ENCODE assay signal across 27 cellular contexts in the genomic region with DNA sequence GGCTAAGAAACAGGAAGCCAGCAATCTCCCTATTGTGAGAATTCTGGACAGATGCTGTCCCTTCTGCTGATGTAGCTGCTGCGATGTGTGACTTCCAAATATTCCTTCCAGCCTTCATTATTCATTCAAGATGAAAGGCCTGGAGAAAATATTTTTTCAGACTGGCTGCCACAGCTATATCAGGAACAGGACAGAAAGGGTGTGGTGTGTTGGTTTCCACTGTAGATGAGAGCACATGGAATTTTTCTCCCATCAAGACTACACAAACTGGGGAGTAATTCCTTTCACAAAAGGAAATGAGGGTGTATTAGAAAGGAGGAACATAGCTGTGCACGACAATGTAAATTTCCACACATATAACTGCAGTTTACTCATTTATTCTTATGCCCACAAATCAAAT.
"Had no signal": no experiment of that assay in that cellular context is flagged by ENCODE, and none has a peak within 500 bp of the region (broad histone marks: within the 10 kb centered on the region; RNA-seq: fewer than 3 reads in every experiment).

No MANE protein-coding gene starts in this region.

- DNase-seq: hippocampal formation; kidney glomerular epithelial cell; left cardiac atrium; lower lobe of right lung; mammary epithelial cell; mesenchymal stem cell; naive B cell; natural killer cell; nephron progenitor cell; nucleus accumbens; pancreas; posterior cingulate gyrus; stimulated activated CD4-positive, alpha-beta T cell treated with anti-CD3 and anti-CD28 coated beads, Interleukin-12 subunit alpha, Interleukin-12 subunit beta, amount 100 ng/mL, for 4 hours; stimulated activated CD4-positive, alpha-beta T cell treated with anti-CD3 and anti-CD28 coated beads, Interleukin-4, amount 100 ng/mL, for 24 hours; stimulated activated CD8-positive, alpha-beta memory T cell treated with anti-CD3 and anti-CD28 coated beads, Interleukin-4, amount 100 ng/mL, for 48 hours; stimulated activated naive B cell treated with anti-CD40 and anti-IgM and Interleukin-4, amounts not matched to agents 10 μg/mL and 1 μg/mL and 100 μg/mL, for 72 hours; stimulated activated naive CD8-positive, alpha-beta T cell treated with anti-CD3 and anti-CD28 coated beads, Interleukin-15, Interleukin-2, amounts not matched to agents 100 U/mL and 50 U/mL, for 24 hours; stomach; testis; thyroid gland; transverse colon; upper lobe of left lung had no signal

- H3K9me3 Mint-ChIP-seq: natural killer cell; nephron progenitor cell; stimulated activated naive B cell treated with anti-CD40 and anti-IgM and Interleukin-4, amounts not matched to agents 10 μg/mL and 1 μg/mL and 100 μg/mL, for 72 hours had no signal

- H3K4me1 Mint-ChIP-seq: naive B cell; natural killer cell; stimulated activated naive B cell treated with anti-CD40 and anti-IgM and Interleukin-4, amounts not matched to agents 10 μg/mL and 1 μg/mL and 100 μg/mL, for 72 hours had no signal

- H3K27me3 ChIP-seq: pancreas, stomach, testis, thyroid gland, transverse colon, upper lobe of left lung, vagina had no signal

- H3K36me3 ChIP-seq: lower lobe of right lung, pancreas, prostate gland, stomach, thyroid gland, transverse colon, upper lobe of left lung, vagina had no signal

- ATAC-seq: left lobe of liver; lower lobe of right lung; natural killer cell; pancreas; sciatic nerve; stimulated activated naive B cell treated with anti-CD40 and anti-IgM and Interleukin-4, amounts not matched to agents 10 μg/mL and 1 μg/mL and 100 μg/mL, for 72 hours; stimulated activated naive CD8-positive, alpha-beta T cell treated with anti-CD3 and anti-CD28 coated beads, Interleukin-15, Interleukin-2, amounts not matched to agents 100 U/mL and 50 U/mL, for 24 hours had no signal

- H3K9me3 ChIP-seq: lower lobe of right lung, pancreas, prostate gland, stomach, testis, thyroid gland, transverse colon, upper lobe of left lung, vagina had no signal

- H3K36me3 Mint-ChIP-seq: naive B cell; natural killer cell; stimulated activated naive B cell treated with anti-CD40 and anti-IgM and Interleukin-4, amounts not matched to agents 10 μg/mL and 1 μg/mL and 100 μg/mL, for 72 hours had no signal

- H3K4me1 ChIP-seq: pancreas, prostate gland, stomach, testis, thyroid gland, transverse colon, vagina had no signal

- H3K27me3 Mint-ChIP-seq: stimulated activated naive B cell treated with anti-CD40 and anti-IgM and Interleukin-4, amounts not matched to agents 10 μg/mL and 1 μg/mL and 100 μg/mL, for 72 hours had no signal

- H3K27ac ChIP-seq: lower lobe of right lung, pancreas, prostate gland, stomach, testis, thyroid gland, transverse colon, upper lobe of left lung, vagina had no signal

- H3K4me3 Mint-ChIP-seq: naive B cell; natural killer cell; nephron progenitor cell; stimulated activated naive B cell treated with anti-CD40 and anti-IgM and Interleukin-4, amounts not matched to agents 10 μg/mL and 1 μg/mL and 100 μg/mL, for 72 hours had no signal

- H3K27ac Mint-ChIP-seq: naive B cell; natural killer cell; nephron progenitor cell; stimulated activated naive B cell treated with anti-CD40 and anti-IgM and Interleukin-4, amounts not matched to agents 10 μg/mL and 1 μg/mL and 100 μg/mL, for 72 hours had no signal

- H3K4me3 ChIP-seq: lower lobe of right lung, pancreas, prostate gland, skin epidermis, stomach, testis, thyroid gland, transverse colon, upper lobe of left lung, vagina had no signal
